9 cellular contexts compared by ENCODE assay signal in genomic region chr14:75257241-75257640, GRCh38. TPM values are rescaled to one million over a fixed set of nuclear protein-coding genes. Genes with fewer than 3 reads are reported as not detected.
DNase-seq lines count a peak whose midpoint lies in the region; ATAC-seq and TF ChIP-seq lines count a peak whose summit lies in the region.
"Had no signal": no experiment of that assay in that cellular context is flagged by ENCODE, and none has a peak within 500 bp of the region (broad histone marks: within the 10 kb centered on the region; RNA-seq: fewer than 3 reads in every experiment).

No MANE protein-coding gene starts in this region.

- ATAC-seq in Right ventricle myocardium superior (ENCODE audit: poor library complexity) (no peak), naive B cell (ENCODE audit: low read depth in 2 of 2) (no peak), left colon (no peak)

- peaks cover 35% of the 10 kb centered on the region for H3K4me1 ChIP-seq in cardiac muscle cell (ENCODE audit: low read depth)

- BruUV-seq in MCF 10A (replicated peaks; lab: Mats Ljungman, UMichigan): no TSS peak

- DNase-seq in cardiac muscle cell (ENCODE audit: low read depth in 1 of 2, low spot score in 1 of 2): no peak
- DNase-seq in Right ventricle myocardium superior: no peak
- DNase-seq in MCF 10A (ENCODE audit: unreplicated experiment): peak; percentile 88
- no peak for DNase-seq in naive B cell
- no peak for DNase-seq in type B pancreatic cell (ENCODE audit: extremely low spot score, unreplicated experiment)
- DNase-seq in left colon: no peak
- DNase-seq in DMS53 (lab: John Stamatoyannopoulos, UW): no peak
- no peak for DNase-seq in GDM1 (lab: John Stamatoyannopoulos, UW)

- H3K4me3 ChIP-seq in cardiac muscle cell: no peak overlapping the region

- POLR2A ChIA-PET in MCF 10A (lab: Yijun Ruan, JAX): interaction anchor here (0.6 to 12.4 kb wide), 16 partner anchors 10 to 685 kb away, joined by 3 to 402 read pairs (median 50); partner anchors contain the start of genes ACYP1, FOS, NEK9 and TMED10

- H3K36me3 Mint-ChIP-seq in MCF 10A (ENCODE audit: insufficient read depth, unreplicated experiment): peaks cover 7% of the 10 kb centered on the region
- no peaks in the 10 kb centered on the region for H3K36me3 Mint-ChIP-seq in naive B cell
- no peaks in the 10 kb centered on the region for H3K36me3 Mint-ChIP-seq in type B pancreatic cell
- H3K36me3 Mint-ChIP-seq: activated naive CD8-positive, alpha-beta T cell had no signal

- no peaks in the 10 kb centered on the region for H3K27me3 Mint-ChIP-seq in MCF 10A (ENCODE audit: insufficient read depth, unreplicated experiment)
- H3K27me3 Mint-ChIP-seq in naive B cell: no peaks in the 10 kb centered on the region
- no peaks in the 10 kb centered on the region for H3K27me3 Mint-ChIP-seq in type B pancreatic cell
- H3K27me3 Mint-ChIP-seq: activated naive CD8-positive, alpha-beta T cell had no signal

- CTCF ChIA-PET in MCF 10A (lab: Yijun Ruan, JAX): interaction anchor here (0.8 to 0.9 kb wide), 2 partner anchors 16 to 44 kb away, joined by 3 read pairs; no protein-coding TSS in a partner anchor

- peak overlapping the region; percentile 100 for H3K27ac Mint-ChIP-seq in MCF 10A (ENCODE audit: low read depth, unreplicated experiment)
- H3K27ac Mint-ChIP-seq in naive B cell: peak overlapping the region; percentile 78 to 100 (median 98)
- H3K27ac Mint-ChIP-seq in type B pancreatic cell: peak overlapping the region; percentile 88
- H3K27ac Mint-ChIP-seq: activated naive CD8-positive, alpha-beta T cell had no signal

- no peaks in the 10 kb centered on the region for H3K36me3 ChIP-seq in cardiac muscle cell

- H3K9me3 Mint-ChIP-seq in MCF 10A (ENCODE audit: unreplicated experiment) (no peaks in the 10 kb centered on the region), naive B cell (no peaks in the 10 kb centered on the region), type B pancreatic cell (no peaks in the 10 kb centered on the region)

- TF ChIP-seq CTCF in cardiac muscle cell (IDR thresholded peaks at IDR 0.05; ENCODE audit: low read depth, low read length): no peak
- no peak for TF ChIP-seq CTCF in MCF 10A (IDR thresholded peaks at IDR 0.05; ENCODE audit: unreplicated experiment)
- no peak for TF ChIP-seq CTCF in type B pancreatic cell (conservative IDR thresholded peaks at IDR 0.05)

- H3K27me3 ChIP-seq in cardiac muscle cell: no peaks in the 10 kb centered on the region

- H3K4me1 Mint-ChIP-seq in MCF 10A (ENCODE audit: insufficient read depth, unreplicated experiment) (peaks cover 44% of the 10 kb centered on the region), naive B cell (peaks cover 22 to 29% (median 28%) of the 10 kb centered on the region in 3 donors), type B pancreatic cell (ENCODE audit: unreplicated experiment) (peaks cover 43% of the 10 kb centered on the region)

- H3K9me3 ChIP-seq in cardiac muscle cell (ENCODE audit: low read depth): no peaks in the 10 kb centered on the region

- intact Hi-C loops in Right ventricle myocardium superior (cut with DNase I) (no loop called here), MCF 10A (cut with micrococcal nuclease) (loop anchor here (10.0 kb wide), 1 partner anchor 682 kb away; no protein-coding TSS in a partner anchor), left colon (cut with DNase I, micrococcal nuclease) (no loop called here)

- peak overlapping the region; percentile 97 for H3K27ac ChIP-seq in cardiac muscle cell

- H3K4me3 Mint-ChIP-seq in MCF 10A (ENCODE audit: unreplicated experiment) (peak overlapping the region; percentile 13), naive B cell (peak overlapping the region in 7 of 8 donors; percentile 27 to 75 (median 60)), type B pancreatic cell (peak overlapping the region; percentile 55)
- H3K4me3 Mint-ChIP-seq: activated naive CD8-positive, alpha-beta T cell had no signal

RNA-seq across cellular contexts. Expression of gene FOS, which starts 21.4 kb away (rescaled TPM):
- total RNA-seq in cardiac muscle cell: 44.3 and 66.0 TPM in 2 replicates
- 45.3 and 55.3 TPM in 2 replicates for polyA plus RNA-seq in cardiac muscle cell
- total RNA-seq in Right ventricle myocardium superior: 11.9 TPM
- total RNA-seq in MCF 10A (2022): 73.1 and 139 TPM in 2 replicates
- polyA plus RNA-seq in naive B cell (ENCODE audit: low read depth in 6 of 6): 1,000 to 10,000 TPM in 5 of 6 donors, 100 to 1,000 TPM in 1; 863 to 3,933 (median 2,927) TPM
- total RNA-seq in type B pancreatic cell (ENCODE audit: low replicate concordance): 214 and 974 TPM in 2 replicates
- total RNA-seq in left colon: 100 to 1,000 TPM; 220 to 877 TPM
